ENCODE assay signal across 8 cellular contexts in genomic region chr6:71510057-71510713, GRCh38.
DNase-seq lines count a peak whose midpoint lies in the region; ATAC-seq and TF ChIP-seq lines count a peak whose summit lies in the region.

No MANE protein-coding gene starts in this region.

- no peaks in the 10 kb centered on the region for H3K9me3 Mint-ChIP-seq in activated CD4-positive, alpha-beta T cell treated with anti-CD3 and anti-CD28 coated beads for 36 hours (ENCODE audit: low read depth)
- no peaks in the 10 kb centered on the region for H3K9me3 Mint-ChIP-seq in endothelial cell (ENCODE audit: unreplicated experiment)

- no peak overlapping the region for H3K27ac Mint-ChIP-seq in activated CD4-positive, alpha-beta T cell treated with anti-CD3 and anti-CD28 coated beads for 36 hours
- H3K27ac Mint-ChIP-seq in endothelial cell (ENCODE audit: unreplicated experiment) = no peak overlapping the region

- no peaks in the 10 kb centered on the region for H3K79me2 ChIP-seq in OCI-LY1 (ENCODE audit: insufficient read depth, low read length)

- DNase-seq in activated CD4-positive, alpha-beta T cell treated with anti-CD3 and anti-CD28 coated beads for 36 hours = peak; percentile 12
- DNase-seq in activated CD4-positive, alpha-beta T cell treated with anti-CD3 and anti-CD28 coated beads for 48 hours = no peak
- DNase-seq in endothelial cell (ENCODE audit: low spot score) (peak; percentile 58), midbrain (lab: John Stamatoyannopoulos, UW) (peak; percentile 62)
- no peak for DNase-seq in NK-92 treated with Interleukin-12 subunit alpha and Interleukin-12 subunit beta, amount 100 ng/mL, for 24 hours (lab: John Stamatoyannopoulos, UW)
- DNase-seq in activated CD8-positive, alpha-beta memory T cell treated with anti-CD3 and anti-CD28 coated beads, Interleukin-2, amount 50 U/mL, for 48 hours = no peak

- H3K36me3 Mint-ChIP-seq in activated CD4-positive, alpha-beta T cell treated with anti-CD3 and anti-CD28 coated beads for 36 hours (ENCODE audit: low read depth) = no peaks in the 10 kb centered on the region
- H3K36me3 Mint-ChIP-seq in endothelial cell (ENCODE audit: low read depth, unreplicated experiment) = no peaks in the 10 kb centered on the region

- ATAC-seq in activated CD4-positive, alpha-beta T cell treated with anti-CD3 and anti-CD28 coated beads for 36 hours = no peak
- peak; percentile 84 for ATAC-seq in HG02678 (IDR thresholded peaks at IDR 0.05; ENCODE audit: unreplicated experiment)

- H3K4me3 ChIP-seq in OCI-LY1 (ENCODE audit: low read depth, low read length, poor library complexity, severe bottlenecking) = no peak overlapping the region

- no peak overlapping the region for H3K4me3 Mint-ChIP-seq in activated CD4-positive, alpha-beta T cell treated with anti-CD3 and anti-CD28 coated beads for 36 hours
- no peak overlapping the region for H3K4me3 Mint-ChIP-seq in endothelial cell (ENCODE audit: unreplicated experiment)

- CTCF ChIA-PET in activated CD4-positive, alpha-beta T cell treated with anti-CD3 and anti-CD28 coated beads for 36 hours (lab: Charles Lee) = interaction anchor here (1.1 kb wide), 1 partner anchor 24 kb away, joined by 3 read pairs; no protein-coding TSS in a partner anchor

- H3F3A ChIP-seq in OCI-LY1 (ENCODE audit: insufficient read depth, low read length) = no peaks in the 10 kb centered on the region

- peaks cover 2% of the 10 kb centered on the region for H3K4me1 ChIP-seq in OCI-LY1 (ENCODE audit: insufficient read depth, low read length, severe bottlenecking)

- H3K4me2 ChIP-seq in OCI-LY1 (ENCODE audit: low read length) = no peak overlapping the region

- intact Hi-C loops in activated CD4-positive, alpha-beta T cell treated with anti-CD3 and anti-CD28 coated beads for 36 hours (cut with DNase I, micrococcal nuclease) = loop anchor here in 1 of 2 experiments (2.0 kb wide), 1 partner anchor 125 kb away; no protein-coding TSS in a partner anchor

- no peak overlapping the region for H3K27ac ChIP-seq in OCI-LY1 (ENCODE audit: low read depth, low read length, poor library complexity, severe bottlenecking)

- H2AFZ ChIP-seq in OCI-LY1 (ENCODE audit: low read length) = no peak overlapping the region

- no peaks in the 10 kb centered on the region for H3K9me3 ChIP-seq in OCI-LY1 (ENCODE audit: low read length)

- H3K27me3 Mint-ChIP-seq in activated CD4-positive, alpha-beta T cell treated with anti-CD3 and anti-CD28 coated beads for 36 hours = no peaks in the 10 kb centered on the region
- H3K27me3 Mint-ChIP-seq in endothelial cell (ENCODE audit: unreplicated experiment) = peaks cover 2% of the 10 kb centered on the region

- no peak overlapping the region for H3K9ac ChIP-seq in OCI-LY1 (ENCODE audit: low read length)

- no peaks in the 10 kb centered on the region for H3K4me1 Mint-ChIP-seq in activated CD4-positive, alpha-beta T cell treated with anti-CD3 and anti-CD28 coated beads for 36 hours
- no peaks in the 10 kb centered on the region for H3K4me1 Mint-ChIP-seq in endothelial cell (ENCODE audit: unreplicated experiment)

- no peaks in the 10 kb centered on the region for H3K36me3 ChIP-seq in OCI-LY1 (ENCODE audit: insufficient read depth, low read length)

- H4K20me1 ChIP-seq in OCI-LY1 (ENCODE audit: insufficient read depth, low read length) = no peaks in the 10 kb centered on the region

- POLR2A ChIA-PET in activated CD4-positive, alpha-beta T cell treated with anti-CD3 and anti-CD28 coated beads for 36 hours (lab: Charles Lee) = no interaction called here

- peak; percentile 54 for TF ChIP-seq CTCF in OCI-LY1 (IDR thresholded peaks at IDR 0.05; ENCODE audit: low read length)
- no peak for TF ChIP-seq CTCF in endothelial cell (IDR thresholded peaks at IDR 0.05; ENCODE audit: unreplicated experiment)

- H3K27me3 ChIP-seq in OCI-LY1 (ENCODE audit: insufficient read depth, low read length) = no peaks in the 10 kb centered on the region

- no peaks in the 10 kb centered on the region for H3K9me2 ChIP-seq in OCI-LY1 (ENCODE audit: low read depth, low read length)

Comparison
In these comparisons a context has a peak if more than half of its experiments do, and no peak if none do; other contexts are left out.
1. DNase-seq: peak in activated CD4-positive, alpha-beta T cell treated with anti-CD3 and anti-CD28 coated beads for 36 hours (single experiment), endothelial cell (single experiment) and midbrain (single experiment); none in activated CD4-positive, alpha-beta T cell treated with anti-CD3 and anti-CD28 coated beads for 48 hours (single experiment), NK-92 treated with Interleukin-12 subunit alpha and Interleukin-12 subunit beta, amount 100 ng/mL, for 24 hours (single experiment) and activated CD8-positive, alpha-beta memory T cell treated with anti-CD3 and anti-CD28 coated beads, Interleukin-2, amount 50 U/mL, for 48 hours (single experiment).